Comparison of ENCODE assay signal across 7 cellular contexts in genomic region chr7:129053938-129054437, GRCh38.
DNase-seq lines count a peak whose midpoint lies in the region; ATAC-seq and TF ChIP-seq lines count a peak whose summit lies in the region.

No MANE protein-coding gene starts in this region.

- no peak for TF ChIP-seq CTCF in GM12864 (IDR thresholded peaks at IDR 0.05; ENCODE audit: low read depth, low read length, missing control alignments)
- TF ChIP-seq CTCF in NB4 (IDR thresholded peaks at IDR 0.05; ENCODE audit: low read depth, low read length), result no peak
- TF ChIP-seq CTCF in choroid plexus epithelial cell (conservative IDR thresholded peaks at IDR 0.05; ENCODE audit: low read depth, low read length), result no peak

- peaks cover 15% of the 10 kb centered on the region for H3K4me1 ChIP-seq in mucosa of stomach (ENCODE audit: control insufficient read depth, insufficient read depth, low read length)

- H3K9me3 ChIP-seq in mucosa of stomach (ENCODE audit: control insufficient read depth, low read length), result no peaks in the 10 kb centered on the region

- no peak for DNase-seq in GM12864 (ENCODE audit: low read depth)
- peak; percentile 74 for DNase-seq in NB4 (ENCODE audit: low read depth)
- DNase-seq in choroid plexus epithelial cell (ENCODE audit: low read depth), result peak; percentile 55
- no peak for DNase-seq in LoVo (ENCODE audit: low spot score)
- no peak for DNase-seq in SW 1271 (lab: John Stamatoyannopoulos, UW)

- H3K9ac ChIP-seq in mucosa of stomach (ENCODE audit: low read length), result peak overlapping the region; percentile 85

- no peaks in the 10 kb centered on the region for H3K27me3 ChIP-seq in mucosa of stomach (ENCODE audit: control insufficient read depth, insufficient read depth, low read length)

- no peaks in the 10 kb centered on the region for H3K36me3 ChIP-seq in mucosa of stomach (ENCODE audit: control insufficient read depth, insufficient read depth, low read length)

- no peak for TF ChIP-seq POLR2A in NB4 (IDR thresholded peaks at IDR 0.05; ENCODE audit: extremely low read depth, insufficient read length)

- ATAC-seq in HG03457 (IDR thresholded peaks at IDR 0.05; ENCODE audit: unreplicated experiment), result no peak

- H3K4me3 ChIP-seq in GM12864 (ENCODE audit: low read depth, low read length) (peak overlapping the region; percentile 90), NB4 (ENCODE audit: low read depth, low read length) (peak overlapping the region; percentile 76), choroid plexus epithelial cell (ENCODE audit: low read depth, low read length) (peak overlapping the region; percentile 98), mucosa of stomach (ENCODE audit: low read length) (peak overlapping the region; percentile 87)

Comparison
In these comparisons a context has a peak if more than half of its experiments do, and no peak if none do; other contexts are left out.
1. DNase-seq: peak in NB4 (single experiment) and choroid plexus epithelial cell (single experiment); none in GM12864 (single experiment), LoVo (single experiment) and SW 1271 (0 of 2).
2. Peak in every context shown above with its lines, with median percentiles within 50 percentile points of each other: H3K4me3 ChIP-seq.